ENCODE assay signal across 8 cellular contexts in the genomic region with DNA sequence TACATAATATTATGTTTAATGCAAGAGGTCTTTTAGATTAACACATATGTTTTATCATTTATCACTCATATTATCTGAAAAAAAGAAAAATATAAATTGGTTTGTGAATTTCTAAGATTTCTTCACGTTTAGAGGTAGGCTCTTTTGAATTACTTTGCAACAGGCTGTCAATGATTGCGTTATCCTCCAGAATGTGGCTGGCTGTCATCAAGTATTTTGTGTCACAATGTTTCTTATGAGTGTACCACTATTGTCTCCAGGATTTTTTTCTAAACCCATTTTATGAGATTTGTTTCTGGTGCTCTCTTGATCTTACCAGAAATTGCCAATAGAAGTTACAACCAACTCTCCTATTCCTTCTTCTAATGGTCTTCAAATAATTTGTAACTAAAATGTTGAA.
"Had no signal": no experiment of that assay in that cellular context is flagged by ENCODE, and none has a peak within 500 bp of the region (broad histone marks: within the 10 kb centered on the region; RNA-seq: fewer than 3 reads in every experiment).

No MANE protein-coding gene starts in this region.

- FAIRE-seq: H1, H54, HTR-8/SVneo, K562 had no signal

- H2AFZ ChIP-seq: GM23338 had no signal

- H3K4me2 ChIP-seq: GM23338 had no signal

- DNase-seq: H9, HCEC 1CT, IMR-90 had no signal

- H3K4me3 ChIP-seq: GM23338, K562 had no signal
